Comparison of ENCODE assay signal across 14 cellular contexts in the genomic region with DNA sequence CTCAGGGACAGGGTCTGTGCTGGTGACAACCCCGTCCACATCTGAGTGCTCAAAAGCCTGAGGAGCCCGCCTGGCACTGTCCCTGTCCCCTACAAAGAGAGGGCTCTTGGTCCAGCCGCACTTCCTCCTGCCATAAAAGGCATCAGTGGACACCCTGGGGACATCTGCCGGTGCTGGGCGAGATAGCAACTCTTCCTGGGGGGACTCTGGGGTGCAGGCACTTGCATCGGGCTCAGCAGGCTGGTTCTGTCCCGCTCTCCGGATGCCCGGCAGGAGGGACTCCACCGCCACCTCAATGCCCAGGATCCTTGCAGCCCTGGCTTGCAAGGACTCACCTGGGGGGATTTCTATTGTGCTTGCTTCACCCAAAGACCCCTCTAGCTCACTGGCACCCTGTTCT. TPM values are rescaled to one million over a fixed set of nuclear protein-coding genes. Genes with fewer than 3 reads are reported as not detected.
DNase-seq lines count a peak whose midpoint lies in the region; ATAC-seq, FAIRE-seq and TF ChIP-seq lines count a peak whose summit lies in the region.
"Had no signal": no experiment of that assay in that cellular context is flagged by ENCODE, and none has a peak within 500 bp of the region (broad histone marks: within the 10 kb centered on the region; RNA-seq: fewer than 3 reads in every experiment).

No MANE protein-coding gene starts in this region.

- peak overlapping the region; percentile 30 for H3K4me3 ChIP-seq in Jurkat, Clone E6-1 (ENCODE audit: low read length)
- H3K4me3 ChIP-seq in GM12878 = peak overlapping the region; percentile 21; the same call in 1 of the 2 replicates
- no peak overlapping the region for H3K4me3 ChIP-seq in psoas muscle
- no peak overlapping the region for H3K4me3 ChIP-seq in suprapubic skin
- H3K4me3 ChIP-seq: GM23248, tibial nerve had no signal

- TF ChIP-seq CTCF in GM12878 (IDR thresholded peaks at IDR 0.05 in 2 of 3, conservative IDR thresholded peaks at IDR 0.05 in 1 of 3; ENCODE audit: control insufficient read depth in 2 of 3, extremely low read depth in 1 of 3, insufficient read depth in 1 of 3, low read depth in 3 of 3, low read length in 3 of 3) (no peak), psoas muscle (IDR thresholded peaks at IDR 0.05) (no peak), suprapubic skin (IDR thresholded peaks at IDR 0.05) (no peak)

- TF ChIP-seq POLR2A in GM12878 (IDR thresholded peaks at IDR 0.05; ENCODE audit: low read depth, low read length) (no peak), suprapubic skin (IDR thresholded peaks at IDR 0.05) (no peak)

- WGBS in GM12878 (ENCODE audit: insufficient coverage, insufficient replicate concordance, low lambda C conversion rate, missing lambda C conversion rate) = 29% methylated on average over 10 of the region's 10 CpGs
- 87 to 89% (median 87%) methylated on average over 10 of the region's 10 CpGs for WGBS in psoas muscle, 3 donors
- 91% methylated on average over 10 of the region's 10 CpGs for WGBS in suprapubic skin

- no peak overlapping the region for H3K27ac ChIP-seq in GM12878 (ENCODE audit: control insufficient read depth, insufficient read depth)
- peak overlapping the region; percentile 23 for H3K27ac ChIP-seq in psoas muscle
- H3K27ac ChIP-seq in suprapubic skin = no peak overlapping the region
- H3K27ac ChIP-seq: 22Rv1, GM23248 had no signal

- in situ Hi-C loops in GM12878 (cut with MboI) = no loop called here

- no peak for FAIRE-seq in GM12878 (lab: Jason Lieb, UNC)

- no peaks in the 10 kb centered on the region for H4K20me1 ChIP-seq in GM12878 (ENCODE audit: control insufficient read depth, insufficient read depth)

- TF ChIP-seq RAD21 in GM12878 (IDR thresholded peaks at IDR 0.05; ENCODE audit: insufficient read depth, low read depth, low read length) = no peak

- no peak overlapping the region for H2AFZ ChIP-seq in GM12878 (ENCODE audit: control insufficient read depth, low read depth, low read length)
- H2AFZ ChIP-seq: GM23248 had no signal

- no peaks in the 10 kb centered on the region for H3K9me3 ChIP-seq in GM12878 (replicated peaks; ENCODE audit: control insufficient read depth, insufficient read depth, low read length)
- H3K9me3 ChIP-seq in psoas muscle = no peaks in the 10 kb centered on the region
- H3K9me3 ChIP-seq in suprapubic skin = no peaks in the 10 kb centered on the region
- H3K9me3 ChIP-seq: tibial nerve had no signal

- ATAC-seq in GM12878 (no peak), psoas muscle (no peak), GM18870 (IDR thresholded peaks at IDR 0.05; ENCODE audit: unreplicated experiment) (no peak)

- DNase-seq in DMS53 (lab: John Stamatoyannopoulos, UW) = peak; percentile 62
- no peak for DNase-seq in DMS53 treated with DMSO at 0.1 percent for 48 hours (lab: John Stamatoyannopoulos, UW; ENCODE audit: unreplicated experiment)
- DNase-seq in Jurkat, Clone E6-1 (ENCODE audit: low read depth, low spot score) = no peak
- no peak for DNase-seq in GM12878 (ENCODE audit: low read depth, low spot score)
- no peak for DNase-seq in psoas muscle
- DNase-seq in suprapubic skin (ENCODE audit: low spot score in 2 of 2) = no peak
- no peak for DNase-seq in stimulated activated CD4-positive, alpha-beta T cell treated with anti-CD3 and anti-CD28 coated beads, Interleukin-12 subunit alpha, Interleukin-12 subunit beta, amount 100 ng/mL, for 4 hours
- DNase-seq: GM23248, islet precursor cell, NCI-H2227 treated with DMSO at 0.1 percent for 48 hours, nephron progenitor cell had no signal

- H3K27me3 ChIP-seq in GM12878 (replicated peaks in 1 of 2; ENCODE audit: control insufficient read depth in 2 of 2, insufficient read depth in 2 of 2, low read length in 1 of 2) (no peaks in the 10 kb centered on the region), psoas muscle (ENCODE audit: insufficient read depth in 3 of 3, low read length in 2 of 3) (no peaks in the 10 kb centered on the region), suprapubic skin (no peaks in the 10 kb centered on the region)
- H3K27me3 ChIP-seq: tibial nerve had no signal

- H3K9ac ChIP-seq in GM12878 (ENCODE audit: control insufficient read depth, insufficient read depth, low read length) = no peak overlapping the region
- H3K9ac ChIP-seq: GM23248 had no signal

- no peaks in the 10 kb centered on the region for H3K36me3 ChIP-seq in GM12878 (ENCODE audit: control insufficient read depth in 2 of 2, insufficient read depth in 2 of 2, low read length in 1 of 2)
- no peaks in the 10 kb centered on the region for H3K36me3 ChIP-seq in psoas muscle (ENCODE audit: insufficient read depth in 1 of 2, low read depth in 1 of 2)
- no peaks in the 10 kb centered on the region for H3K36me3 ChIP-seq in suprapubic skin
- H3K36me3 ChIP-seq: tibial nerve had no signal

- POLR2A ChIA-PET in GM12878 (lab: Charles Lee) = no interaction called here

- intact Hi-C loops in GM12878 (cut with micrococcal nuclease; ENCODE audit: unreplicated experiment) = no loop called here
- intact Hi-C loops in psoas muscle (cut with DNase I) = no loop called here

- H3K4me1 ChIP-seq in GM12878 (ENCODE audit: control insufficient read depth, insufficient read depth, low read length) (peaks cover 14% of the 10 kb centered on the region), psoas muscle (peaks cover 8% of the 10 kb centered on the region), suprapubic skin (peaks cover 23% of the 10 kb centered on the region)

- BruUV-seq in GM12878 (replicated peaks; lab: Mats Ljungman, UMichigan) = no TSS peak

- RAD21 ChIA-PET in GM12878 (lab: Charles Lee; ENCODE audit: unreplicated experiment) = no interaction called here

- H3K79me2 ChIP-seq in GM12878 (ENCODE audit: control insufficient read depth, insufficient read depth, low read length) = no peaks in the 10 kb centered on the region

- SMC1A ChIA-PET in GM12878 (lab: Charles Lee; ENCODE audit: uncharacterized antibody, unreplicated experiment) = no interaction called here

- TF ChIP-seq EP300 in GM12878 (IDR thresholded peaks at IDR 0.05; ENCODE audit: borderline replicate concordance in 1 of 2, control insufficient read depth in 1 of 2, low read depth in 2 of 2, low read length in 2 of 2) (no peak), suprapubic skin (IDR thresholded peaks at IDR 0.05) (no peak)

- CTCF ChIA-PET in GM12878 (lab: Yijun Ruan, JAX) = interaction anchor here (1.0 kb wide), 1 partner anchor 215 kb away, joined by 3 read pairs; no protein-coding TSS in a partner anchor

- peak overlapping the region; percentile 91 for H3K4me2 ChIP-seq in GM12878 (ENCODE audit: control insufficient read depth, insufficient read depth)

TF ChIP-seq in GM12878, 131 proteins besides CTCF, POLR2A, EP300 and RAD21 (continues in another document):
- TF ChIP-seq NBN (IDR thresholded peaks at IDR 0.05) = no peak
- TF ChIP-seq SRF (IDR thresholded peaks at IDR 0.05; ENCODE audit: low read depth in 2 of 2, low read length in 2 of 2) = peak; percentile 33 to 53; a peak in 2 of 4 replicates

RNA-seq across cellular contexts. Expression of gene JCAD, which starts 32.8 kb away (rescaled TPM):
- 0.49 TPM for polyA plus RNA-seq in Jurkat, Clone E6-1 (2012; ENCODE audit: insufficient read depth, insufficient read length)
- total RNA-seq in GM12878 (2013; cell fraction: nucleolus; rRNA removed) = not detected in 2 replicates
- total RNA-seq in GM12878 (2014; rRNA removed) (not detected in 2 replicates), GM12878 (2014; rRNA removed; fragmentation: Illumina TruSeq; extraction: Trizol) (not detected in 2 replicates), GM12878 (2021) (0.13 and 0.28 TPM in 2 replicates), psoas muscle (10 to 100 TPM; 10.9 to 22.5 (median 14.7) TPM), suprapubic skin (10 to 100 TPM in 1 of 4 donors, 1 to 10 TPM in 3; 2.6 to 10.1 (median 6.8) TPM)
- not detected for polyA plus RNA-seq in GM12878 (2011; ENCODE audit: low read depth)
- polyA plus RNA-seq in GM12878 (2011; rRNA removed) (0.01 TPM in 1 of 2 replicates, not detected in the other), GM12878 (2014; fragmentation: Illumina TruSeq; extraction: Trizol) (not detected in 2 replicates), GM12878 (2014; fragmentation: Nextera tagmentation; extraction: Ambion mirVana) (not detected), GM12878 (2014; rRNA removed) (not detected in 2 replicates), GM12878 (2016; fragmentation: Nextera tagmentation; extraction: Ambion mirVana) (not detected), psoas muscle (1 to 10 TPM; 4.3 to 4.9 (median 4.7) TPM)
- polyA plus RNA-seq in GM12878 (2011; cell fraction: cytosol; rRNA removed) = under 0.01 TPM in 2 replicates
- not detected in 2 replicates for polyA plus RNA-seq in GM12878 (2011; cell fraction: nucleus; rRNA removed)
- polyA plus RNA-seq in GM12878 (2012) = 0.17 TPM in 1 of 2 replicates, not detected in the other
- not detected in 2 replicates for polyA minus RNA-seq in GM12878 (2011; rRNA and poly(A)+ RNA removed)
- polyA minus RNA-seq in GM12878 (2011; cell fraction: cytosol; rRNA and poly(A)+ RNA removed) = not detected in 2 replicates
- polyA minus RNA-seq in GM12878 (2011; cell fraction: nucleus; rRNA and poly(A)+ RNA removed) = under 0.01 TPM in 1 of 2 replicates, not detected in the other

Comparison
In these comparisons a context has a peak if more than half of its experiments do, and no peak if none do; other contexts are left out.
1. H3K4me3 ChIP-seq: peak in Jurkat, Clone E6-1 (single experiment) and GM12878 (single experiment); none in psoas muscle (single experiment) and suprapubic skin (single experiment).